ENCODE assay signal across 8 cellular contexts in genomic region chr7:100692578-100692961, GRCh38. TPM values are rescaled to one million over a fixed set of nuclear protein-coding genes. Genes with fewer than 3 reads are reported as not detected.
DNase-seq lines count a peak whose midpoint lies in the region; ATAC-seq and TF ChIP-seq lines count a peak whose summit lies in the region.

No MANE protein-coding gene starts in this region.

- H3K9ac ChIP-seq in Karpas-422 (ENCODE audit: low read length), result peak overlapping the region; percentile 86

- H4K20me1 ChIP-seq in Karpas-422 (ENCODE audit: insufficient read depth, low read depth, low read length), result peaks cover 37% of the 10 kb centered on the region

- H3K4me3 ChIP-seq in Karpas-422 (ENCODE audit: low read length) (peak overlapping the region; percentile 94), coronary artery (peak overlapping the region; percentile 98)

- H3K9me3 ChIP-seq in Karpas-422 (ENCODE audit: low read length), result no peaks in the 10 kb centered on the region

- H3K4me1 ChIP-seq in Karpas-422 (ENCODE audit: low read length), result peaks cover 38% of the 10 kb centered on the region

- H3K27me3 Mint-ChIP-seq in natural killer cell treated with Interleukin-12 subunit alpha and Interleukin-12 subunit beta and Interleukin-15 and Interleukin-18, amount 100 ng/mL, for 72 hours, result no peaks in the 10 kb centered on the region

- peak overlapping the region; percentile 91 for H3K4me3 Mint-ChIP-seq in natural killer cell treated with Interleukin-12 subunit alpha and Interleukin-12 subunit beta and Interleukin-15 and Interleukin-18, amount 100 ng/mL, for 72 hours

- H3K36me3 ChIP-seq in Karpas-422 (ENCODE audit: insufficient read depth, low read length), result peaks cover 16% of the 10 kb centered on the region

- no peaks in the 10 kb centered on the region for H3K27me3 ChIP-seq in Karpas-422 (ENCODE audit: low read length)

- no peaks in the 10 kb centered on the region for H3K9me2 ChIP-seq in Karpas-422 (replicated peaks; ENCODE audit: insufficient read depth, low read length)

- DNase-seq in Ammon's horn (ENCODE audit: low spot score) (peak; percentile 1), Karpas-422 (no peak), coronary artery (ENCODE audit: low spot score) (no peak), NCI-H187 treated with DMSO at 0.1 percent for 48 hours (lab: John Stamatoyannopoulos, UW) (no peak)
- no peak for DNase-seq in natural killer cell treated with Interleukin-12 subunit alpha and Interleukin-12 subunit beta and Interleukin-15 and Interleukin-18, amount 100 ng/mL, for 72 hours (ENCODE audit: low spot score)

- ATAC-seq in natural killer cell treated with Interleukin-12 subunit alpha and Interleukin-12 subunit beta and Interleukin-15 and Interleukin-18, amount 100 ng/mL, for 72 hours, result no peak
- ATAC-seq in HG03432 (IDR thresholded peaks at IDR 0.05; ENCODE audit: unreplicated experiment) (no peak), HG02763 (IDR thresholded peaks at IDR 0.05; ENCODE audit: unreplicated experiment) (no peak), HG02571 (IDR thresholded peaks at IDR 0.05; ENCODE audit: unreplicated experiment) (no peak)

- peaks cover 54% of the 10 kb centered on the region for H3K79me2 ChIP-seq in Karpas-422 (ENCODE audit: low read length)

- H3K4me2 ChIP-seq in Karpas-422 (ENCODE audit: low read depth, low read length, poor library complexity, severe bottlenecking), result peak overlapping the region; percentile 94

- no peak overlapping the region for H2AFZ ChIP-seq in Karpas-422 (ENCODE audit: low read length)

- peaks cover 27 to 35% of the 10 kb centered on the region in 2 donors for H3K4me1 Mint-ChIP-seq in natural killer cell treated with Interleukin-12 subunit alpha and Interleukin-12 subunit beta and Interleukin-15 and Interleukin-18, amount 100 ng/mL, for 72 hours (ENCODE audit: low read depth in 2 of 2)

- no peak for TF ChIP-seq CTCF in coronary artery (IDR thresholded peaks at IDR 0.05)

- peaks cover 6% of the 10 kb centered on the region for H3K36me3 Mint-ChIP-seq in natural killer cell treated with Interleukin-12 subunit alpha and Interleukin-12 subunit beta and Interleukin-15 and Interleukin-18, amount 100 ng/mL, for 72 hours

- H3K9me3 Mint-ChIP-seq in natural killer cell treated with Interleukin-12 subunit alpha and Interleukin-12 subunit beta and Interleukin-15 and Interleukin-18, amount 100 ng/mL, for 72 hours, result no peaks in the 10 kb centered on the region

- peak overlapping the region; percentile 83 to 93 for H3K27ac Mint-ChIP-seq in natural killer cell treated with Interleukin-12 subunit alpha and Interleukin-12 subunit beta and Interleukin-15 and Interleukin-18, amount 100 ng/mL, for 72 hours

- H3K27ac ChIP-seq in Karpas-422 (ENCODE audit: low read length) (no peak overlapping the region), coronary artery (peak overlapping the region in 1 of 2 donors; percentile 33)

RNA-seq across cellular contexts. Expression of gene GIGYF1, which starts 1.5 kb away (rescaled TPM):
- total RNA-seq in Karpas-422 (2014; rRNA removed; shearing (Covaris generic); ENCODE audit: low replicate concordance), result 16.3 and 38.2 TPM in 2 replicates
- 10 to 100 TPM; 28.5 to 72.1 TPM for total RNA-seq in natural killer cell treated with Interleukin-12 subunit alpha and Interleukin-12 subunit beta and Interleukin-15 and Interleukin-18, amount 100 ng/mL, for 72 hours

RNA-seq across cellular contexts. Expression of gene POP7, which starts 13.4 kb away (rescaled TPM):
- total RNA-seq in Karpas-422 (2014; rRNA removed; shearing (Covaris generic); ENCODE audit: low replicate concordance), result 29.7 and 72.8 TPM in 2 replicates
- total RNA-seq in natural killer cell treated with Interleukin-12 subunit alpha and Interleukin-12 subunit beta and Interleukin-15 and Interleukin-18, amount 100 ng/mL, for 72 hours, result 10 to 100 TPM; 46.6 to 64.9 TPM

RNA-seq across cellular contexts. Expression of gene GNB2, which starts 19.0 kb away (rescaled TPM):
- 65.0 and 101 TPM in 2 replicates for total RNA-seq in Karpas-422 (2014; rRNA removed; shearing (Covaris generic); ENCODE audit: low replicate concordance)
- total RNA-seq in natural killer cell treated with Interleukin-12 subunit alpha and Interleukin-12 subunit beta and Interleukin-15 and Interleukin-18, amount 100 ng/mL, for 72 hours, result 100 to 1,000 TPM; 345 to 348 TPM

RNA-seq across cellular contexts. Expression of gene EPO, which starts 27.7 kb away (rescaled TPM):
- not detected in 2 replicates for total RNA-seq in Karpas-422 (2014; rRNA removed; shearing (Covaris generic); ENCODE audit: low replicate concordance)
- not detected for total RNA-seq in natural killer cell treated with Interleukin-12 subunit alpha and Interleukin-12 subunit beta and Interleukin-15 and Interleukin-18, amount 100 ng/mL, for 72 hours

RNA-seq across cellular contexts. Expression of gene ACTL6B, which starts 36.3 kb away (rescaled TPM):
- total RNA-seq in Karpas-422 (2014; rRNA removed; shearing (Covaris generic); ENCODE audit: low replicate concordance), result not detected in 2 replicates
- not detected for total RNA-seq in natural killer cell treated with Interleukin-12 subunit alpha and Interleukin-12 subunit beta and Interleukin-15 and Interleukin-18, amount 100 ng/mL, for 72 hours
